1 cellular context compared by ENCODE assay signal in the genomic region with DNA sequence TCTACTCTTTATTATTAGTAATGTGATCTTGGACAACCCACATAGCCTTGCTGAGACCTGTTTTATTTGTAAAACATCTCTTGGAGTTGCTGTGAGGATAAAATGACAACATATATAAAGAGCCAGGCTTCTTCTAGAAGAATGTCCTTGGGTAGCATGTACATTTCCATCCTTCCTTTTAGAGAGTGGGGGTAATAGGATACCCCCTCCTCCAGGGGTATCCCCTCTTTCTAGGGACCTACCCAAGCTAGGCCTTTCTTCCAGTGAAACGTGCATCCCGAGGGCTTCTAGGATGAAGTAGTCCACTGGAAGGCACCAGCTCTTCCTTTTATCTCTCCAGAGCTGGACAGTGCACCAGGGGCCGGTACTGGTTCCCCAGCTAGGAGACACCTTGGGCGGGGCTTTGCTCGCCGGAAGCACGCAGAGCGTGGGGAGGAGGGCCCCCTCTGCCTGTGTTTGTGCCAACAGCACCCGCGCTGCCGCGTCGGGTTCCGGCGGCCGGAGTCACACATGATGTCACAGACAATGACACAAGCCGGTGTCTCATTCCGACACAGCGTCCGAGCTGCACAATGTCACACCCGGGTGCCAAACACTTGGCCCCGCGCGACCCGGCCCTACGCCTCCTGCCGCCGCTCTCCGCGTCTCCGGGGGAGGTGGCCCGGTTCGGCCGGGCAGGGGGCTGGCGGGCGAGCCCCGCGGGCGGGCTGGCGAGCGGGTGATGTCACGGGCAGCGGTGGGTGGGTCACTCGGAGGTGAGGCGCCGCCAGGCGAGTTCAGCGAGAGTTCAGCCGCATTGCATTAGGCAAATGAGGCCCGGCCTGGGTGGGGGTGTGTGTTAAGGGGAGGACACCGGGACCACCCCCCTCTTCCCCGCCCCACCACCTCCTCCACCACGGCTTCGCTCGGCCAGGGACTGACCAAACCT.
TF ChIP-seq lines count a peak whose summit lies in the region.

No MANE protein-coding gene starts in this region.

TF ChIP-seq in H1, 55 proteins besides CTCF, POLR2A, EP300 and RAD21:
- TF ChIP-seq RXRA (IDR thresholded peaks at IDR 0.05; ENCODE audit: insufficient read depth, low read depth, low read length) = peak; percentile 98
- no peak for TF ChIP-seq RNF2 (IDR thresholded peaks at IDR 0.05; ENCODE audit: borderline replicate concordance, low read depth, low read length, missing control alignments, poor library complexity, severe bottlenecking)
- no peak for TF ChIP-seq SP2 (IDR thresholded peaks at IDR 0.05; ENCODE audit: low read length)
- no peak for TF ChIP-seq RFX5 (IDR thresholded peaks at IDR 0.05; ENCODE audit: borderline replicate concordance, low read depth, low read length)
- TF ChIP-seq, protein P1, sequence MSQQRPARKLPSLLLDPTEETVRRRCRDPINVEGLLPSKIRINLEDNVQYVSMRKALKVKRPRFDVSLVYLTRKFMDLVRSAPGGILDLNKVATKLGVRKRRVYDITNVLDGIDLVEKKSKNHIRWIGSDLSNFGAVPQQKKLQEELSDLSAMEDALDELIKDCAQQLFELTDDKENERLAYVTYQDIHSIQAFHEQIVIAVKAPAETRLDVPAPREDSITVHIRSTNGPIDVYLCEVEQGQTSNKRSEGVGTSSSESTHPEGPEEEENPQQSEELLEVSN (IDR thresholded peaks at IDR 0.05) = no peak
- peak; percentile 75 for TF ChIP-seq CREB1 (IDR thresholded peaks at IDR 0.05)
- TF ChIP-seq POLR2AphosphoS5 (IDR thresholded peaks at IDR 0.05; ENCODE audit: low read depth, low read length) = no peak
- TF ChIP-seq SIN3A (conservative IDR thresholded peaks at IDR 0.05 in 1 of 2, IDR thresholded peaks at IDR 0.05 in 1 of 2; ENCODE audit: low read depth in 1 of 2, low read length in 2 of 2) = peak in 1 of 2 experiments; percentile 26; a peak in 1 of 4 replicates
- no peak for TF ChIP-seq HDAC6 (IDR thresholded peaks at IDR 0.05; ENCODE audit: low read depth, low read length)
- peak; percentile 9; the same call in 1 of the 2 replicates for TF ChIP-seq SUZ12 (IDR thresholded peaks at IDR 0.05; ENCODE audit: low read length)
- 0 out of 4 replicates have a peak, but pooled peaks of 1 of the 2 experiments have one; percentile 4 for TF ChIP-seq HDAC2 (IDR thresholded peaks at IDR 0.05; ENCODE audit: borderline replicate concordance in 1 of 2, low read depth in 2 of 2, low read length in 2 of 2)
- TF ChIP-seq SRF (IDR thresholded peaks at IDR 0.05; ENCODE audit: low read depth, low read length) = no peak
- TF ChIP-seq CHD1 (IDR thresholded peaks at IDR 0.05; ENCODE audit: low read depth, low read length) = no peak
- TF ChIP-seq, protein P2, sequence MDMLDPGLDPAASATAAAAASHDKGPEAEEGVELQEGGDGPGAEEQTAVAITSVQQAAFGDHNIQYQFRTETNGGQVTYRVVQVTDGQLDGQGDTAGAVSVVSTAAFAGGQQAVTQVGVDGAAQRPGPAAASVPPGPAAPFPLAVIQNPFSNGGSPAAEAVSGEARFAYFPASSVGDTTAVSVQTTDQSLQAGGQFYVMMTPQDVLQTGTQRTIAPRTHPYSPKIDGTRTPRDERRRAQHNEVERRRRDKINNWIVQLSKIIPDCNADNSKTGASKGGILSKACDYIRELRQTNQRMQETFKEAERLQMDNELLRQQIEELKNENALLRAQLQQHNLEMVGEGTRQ (IDR thresholded peaks at IDR 0.05; ENCODE audit: low read length) = no peak
